ENCODE assay signal across 8 cellular contexts in the genomic region with DNA sequence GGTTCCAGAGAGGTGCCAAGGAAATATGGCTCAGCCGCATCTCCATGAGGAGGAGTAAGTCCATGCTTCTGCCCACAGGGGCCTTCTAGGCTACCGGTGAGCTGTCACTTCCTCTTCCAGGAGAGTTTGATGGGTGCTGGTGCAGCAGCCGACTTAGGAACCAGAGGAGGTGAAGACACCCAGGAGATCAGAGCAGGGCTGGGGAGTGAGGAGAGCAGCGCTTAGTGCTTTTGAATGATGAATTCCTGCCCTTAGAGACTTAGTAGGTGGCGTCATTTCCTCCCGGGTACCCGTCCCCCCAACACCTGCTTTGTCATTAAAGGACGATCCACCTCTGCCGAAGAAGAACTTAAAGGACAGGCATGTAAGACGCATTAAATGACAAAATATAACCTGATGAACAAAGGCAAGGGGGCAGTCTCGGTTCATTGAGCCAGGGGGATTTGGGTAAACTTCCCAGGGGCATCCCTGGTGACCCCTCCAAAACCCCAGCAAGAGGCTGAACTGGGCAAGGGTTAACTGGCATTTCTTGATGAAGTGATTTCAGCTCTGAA.
DNase-seq lines count a peak whose midpoint lies in the region; ATAC-seq and TF ChIP-seq lines count a peak whose summit lies in the region.

No MANE protein-coding gene starts in this region.

- H3K4me1 ChIP-seq in iPS DF 6.9 (ENCODE audit: control insufficient read depth, insufficient read depth, low read length) (peaks cover 3% of the 10 kb centered on the region), suprapubic skin (peaks cover 9% of the 10 kb centered on the region), uterus (no peaks in the 10 kb centered on the region)

- intact Hi-C loops in uterus (cut with DNase I; ENCODE audit: low total_unique reads): no loop called here

- no peak for TF ChIP-seq EP300 in suprapubic skin (IDR thresholded peaks at IDR 0.05)

- no peak overlapping the region for H3K27ac ChIP-seq in iPS DF 6.9 (ENCODE audit: low read length)
- no peak overlapping the region for H3K27ac ChIP-seq in suprapubic skin
- H3K27ac ChIP-seq in uterus: no peak overlapping the region

- peak; percentile 65 for ATAC-seq in activated CD4-positive, CD25-positive, alpha-beta regulatory T cell treated with anti-CD3 and anti-CD28 coated beads, Interleukin-2, amount 50 U/mL, for 24 hours

- TF ChIP-seq POLR2A in suprapubic skin (IDR thresholded peaks at IDR 0.05): no peak
- TF ChIP-seq POLR2A in uterus (IDR thresholded peaks at IDR 0.05): no peak

- H3K36me3 Mint-ChIP-seq in T-helper 2 cell treated with Interferon-gamma antibody and Interleukin-4, amounts not matched to agents 5 μg/mL and 100 μg/mL, for 36 hours (ENCODE audit: low read depth): no peaks in the 10 kb centered on the region

- H3K4me3 ChIP-seq in iPS DF 6.9 (ENCODE audit: low read length) (peak overlapping the region; percentile 37; the same call in 1 of the 2 replicates), suprapubic skin (peak overlapping the region; percentile 48), uterus (no peak overlapping the region)

- H3K27me3 ChIP-seq in iPS DF 6.9 (ENCODE audit: control insufficient read depth, insufficient read depth, low read length): no peaks in the 10 kb centered on the region
- peaks cover 21% of the 10 kb centered on the region for H3K27me3 ChIP-seq in suprapubic skin
- peaks cover 0 to 3% of the 10 kb centered on the region in 2 donors for H3K27me3 ChIP-seq in uterus

- peaks cover 53% of the 10 kb centered on the region for H3K27me3 Mint-ChIP-seq in T-helper 2 cell treated with Interferon-gamma antibody and Interleukin-4, amounts not matched to agents 5 μg/mL and 100 μg/mL, for 36 hours (ENCODE audit: low read depth)

- H3K36me3 ChIP-seq in iPS DF 6.9 (ENCODE audit: control insufficient read depth, insufficient read depth, low read length) (no peaks in the 10 kb centered on the region), suprapubic skin (no peaks in the 10 kb centered on the region), uterus (no peaks in the 10 kb centered on the region)

- no peaks in the 10 kb centered on the region for H3K9me3 ChIP-seq in iPS DF 6.9 (ENCODE audit: control insufficient read depth, insufficient read depth, low read length)
- no peaks in the 10 kb centered on the region for H3K9me3 ChIP-seq in suprapubic skin
- no peaks in the 10 kb centered on the region for H3K9me3 ChIP-seq in uterus

- no peaks in the 10 kb centered on the region for H3K9me3 Mint-ChIP-seq in T-helper 2 cell treated with Interferon-gamma antibody and Interleukin-4, amounts not matched to agents 5 μg/mL and 100 μg/mL, for 36 hours

- peak overlapping the region; percentile 82 for H3K4me3 Mint-ChIP-seq in T-helper 2 cell treated with Interferon-gamma antibody and Interleukin-4, amounts not matched to agents 5 μg/mL and 100 μg/mL, for 36 hours

- no CpG with 5 or more reads among the region's 11 CpGs for WGBS in iPS DF 6.9 (ENCODE audit: insufficient coverage, insufficient read length)
- 75% methylated on average over 11 of the region's 11 CpGs for WGBS in suprapubic skin

- DNase-seq in activated CD4-positive, CD25-positive, alpha-beta regulatory T cell (lab: John Stamatoyannopoulos, UW): no peak
- peak; percentile 8 for DNase-seq in T-helper 2 cell treated with Interferon-gamma antibody and Interleukin-4, amounts not matched to agents 5 μg/mL and 100 μg/mL, for 36 hours (ENCODE audit: low spot score)
- DNase-seq in iPS DF 6.9 (ENCODE audit: low read depth, low spot score) (no peak), suprapubic skin (ENCODE audit: low spot score in 2 of 2) (no peak), uterus (no peak), mesenteric fat pad (ENCODE audit: low spot score) (no peak), nucleus accumbens (lab: John Stamatoyannopoulos, UW) (no peak)

- TF ChIP-seq CTCF in suprapubic skin (IDR thresholded peaks at IDR 0.05): no peak
- no peak for TF ChIP-seq CTCF in uterus (IDR thresholded peaks at IDR 0.05)

- H3K27ac Mint-ChIP-seq in T-helper 2 cell treated with Interferon-gamma antibody and Interleukin-4, amounts not matched to agents 5 μg/mL and 100 μg/mL, for 36 hours: peak overlapping the region; percentile 75

- H3K4me1 Mint-ChIP-seq in T-helper 2 cell treated with Interferon-gamma antibody and Interleukin-4, amounts not matched to agents 5 μg/mL and 100 μg/mL, for 36 hours (ENCODE audit: low read depth): peaks cover 27% of the 10 kb centered on the region

Comparison
In these comparisons a context has a peak if more than half of its experiments do, and no peak if none do; other contexts are left out.
1. H3K4me3 ChIP-seq: peak in iPS DF 6.9 (single experiment) and suprapubic skin (single experiment); none in uterus (0 of 2).